9 cellular contexts compared by ENCODE assay signal in the genomic region with DNA sequence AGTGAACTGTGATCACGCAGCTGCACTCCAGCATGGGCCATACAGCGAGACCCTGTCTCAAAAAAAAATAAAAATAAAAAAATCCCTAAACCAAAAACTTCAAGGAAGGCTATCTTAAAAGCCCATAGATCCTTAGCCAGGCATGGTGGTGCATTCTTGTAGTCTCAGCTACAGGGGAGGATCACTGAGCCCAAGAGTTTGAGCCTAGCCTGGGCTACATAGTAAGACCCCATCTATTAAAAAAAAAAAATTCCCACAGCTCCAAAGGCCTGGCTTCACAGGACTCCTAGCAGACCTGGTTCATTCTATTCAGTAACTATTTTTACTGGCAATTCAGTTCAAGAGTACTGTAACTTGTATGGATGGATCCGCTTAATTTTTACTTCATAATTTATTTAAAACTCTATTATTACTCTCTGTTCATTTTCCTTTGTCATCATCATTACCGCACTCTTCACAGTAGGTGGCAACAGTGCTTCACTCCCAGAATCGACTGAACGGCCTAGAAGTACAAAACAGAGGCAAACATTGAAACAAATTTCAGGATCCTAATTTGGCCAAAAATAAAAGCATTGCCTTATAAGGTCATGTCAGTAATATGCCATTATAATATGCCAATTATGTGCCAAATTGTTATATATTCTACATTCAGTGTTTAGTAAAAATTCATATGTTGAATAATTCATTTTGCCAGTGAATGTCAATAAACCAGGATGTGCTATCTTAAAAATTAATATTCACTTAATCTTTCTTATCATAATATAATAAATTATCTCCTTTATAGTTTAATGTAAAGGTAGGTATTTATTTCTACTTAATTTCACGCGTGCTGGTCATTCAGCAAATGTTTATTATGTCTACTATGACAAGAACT. TPM values are rescaled to one million over a fixed set of nuclear protein-coding genes. Genes with fewer than 3 reads are reported as not detected.
DNase-seq lines count a peak whose midpoint lies in the region; ATAC-seq, FAIRE-seq and TF ChIP-seq lines count a peak whose summit lies in the region.
"Had no signal": no experiment of that assay in that cellular context is flagged by ENCODE, and none has a peak within 500 bp of the region (broad histone marks: within the 10 kb centered on the region; RNA-seq: fewer than 3 reads in every experiment).

No MANE protein-coding gene starts in this region.

- H3K9me3 ChIP-seq in kidney (ENCODE audit: control insufficient read depth in 1 of 2, low read length in 2 of 2), result no peaks in the 10 kb centered on the region
- H3K9me3 ChIP-seq in thyroid gland, result no peaks in the 10 kb centered on the region

- no peaks in the 10 kb centered on the region for H3K36me3 ChIP-seq in kidney (ENCODE audit: control insufficient read depth in 1 of 2, insufficient read depth in 2 of 2, low read length in 2 of 2)
- no peaks in the 10 kb centered on the region for H3K36me3 ChIP-seq in thyroid gland

- intact Hi-C loops in MCF 10A (cut with micrococcal nuclease), result loop anchor here (1.0 to 2.0 kb wide), 5 partner anchors 145 to 445 kb away; partner anchors contain the start of gene FMNL2
- intact Hi-C loops in kidney (cut with DNase I), result loop anchor here (5.0 kb wide), 1 partner anchor 447 kb away; no protein-coding TSS in a partner anchor
- intact Hi-C loops in thyroid gland (cut with DNase I), result loop anchor here (5.0 kb wide), 1 partner anchor 447 kb away; no protein-coding TSS in a partner anchor

- DNase-seq in AML-193 (lab: John Stamatoyannopoulos, UW) (peak; percentile 58 to 66), GM13977 (ENCODE audit: low spot score) (peak; percentile 48), NCI-H524 (lab: John Stamatoyannopoulos, UW) (peak; percentile 41 to 54), MCF 10A (ENCODE audit: unreplicated experiment) (peak; percentile 85), kidney (no peak), thyroid gland (peak; percentile 38 to 50)

- in situ Hi-C loops in GM13977 (cut with MboI; ENCODE audit: low pct_unique_long_range_greater_than_20kb, low sequenced_read_pairs, unreplicated experiment), result loop anchor here (10.0 kb wide), 1 partner anchor 445 kb away; no protein-coding TSS in a partner anchor

- TF ChIP-seq CTCF in GM13977 (IDR thresholded peaks at IDR 0.05; ENCODE audit: extremely low read depth, insufficient read depth, missing control alignments) (peak; percentile 71), MCF 10A (IDR thresholded peaks at IDR 0.05; ENCODE audit: unreplicated experiment) (peak; percentile 84), kidney (IDR thresholded peaks at IDR 0.05; ENCODE audit: borderline replicate concordance, extremely low read depth, insufficient read depth) (peak; percentile 84), thyroid gland (IDR thresholded peaks at IDR 0.05) (peak; percentile 52 to 91 (median 82))

- no peaks in the 10 kb centered on the region for H3K9me3 Mint-ChIP-seq in MCF 10A (ENCODE audit: unreplicated experiment)

- no peak overlapping the region for H3K4me3 ChIP-seq in kidney (ENCODE audit: low read length in 2 of 2)
- no peak overlapping the region for H3K4me3 ChIP-seq in thyroid gland (replicated peaks in 1 of 3)

- H3K27me3 Mint-ChIP-seq in MCF 10A (ENCODE audit: insufficient read depth, unreplicated experiment), result no peaks in the 10 kb centered on the region

- POLR2A ChIA-PET in MCF 10A (lab: Yijun Ruan, JAX), result interaction anchor here (0.9 to 1.8 kb wide), 3 partner anchors 11 to 446 kb away, joined by 3 to 9 read pairs (median 4); no protein-coding TSS in a partner anchor

- H3K27ac Mint-ChIP-seq in MCF 10A (ENCODE audit: low read depth, unreplicated experiment), result no peak overlapping the region
- H3K27ac Mint-ChIP-seq: IgD-negative memory B cell had no signal

- WGBS in thyroid gland, 2 donors, result 46 to 49% methylated on average over 8 of the region's 8 CpGs

- H3K36me3 Mint-ChIP-seq in MCF 10A (ENCODE audit: insufficient read depth, unreplicated experiment), result no peaks in the 10 kb centered on the region

- no peak overlapping the region for H3K4me3 Mint-ChIP-seq in MCF 10A (ENCODE audit: unreplicated experiment)
- H3K4me3 Mint-ChIP-seq: IgD-negative memory B cell had no signal

- H3K27ac ChIP-seq in kidney (ENCODE audit: low read depth in 2 of 2, low read length in 2 of 2) (no peak overlapping the region), thyroid gland (no peak overlapping the region)

- no peaks in the 10 kb centered on the region for H3K27me3 ChIP-seq in thyroid gland

- FAIRE-seq in kidney (lab: Jason Lieb, UNC), result peak; percentile 90

- BruUV-seq in MCF 10A (replicated peaks; lab: Mats Ljungman, UMichigan), result no TSS peak

- H3K4me1 ChIP-seq in kidney (ENCODE audit: control insufficient read depth in 1 of 2, insufficient read depth in 1 of 2, low read depth in 1 of 2, low read length in 2 of 2) (no peaks in the 10 kb centered on the region), thyroid gland (no peaks in the 10 kb centered on the region)

- no peaks in the 10 kb centered on the region for H3K4me1 Mint-ChIP-seq in MCF 10A (ENCODE audit: insufficient read depth, unreplicated experiment)
- H3K4me1 Mint-ChIP-seq: IgD-negative memory B cell had no signal

- ATAC-seq in HG03066 (IDR thresholded peaks at IDR 0.05; ENCODE audit: low read depth, unreplicated experiment) (peak; percentile 60), HG03039 (IDR thresholded peaks at IDR 0.05; ENCODE audit: unreplicated experiment) (no peak)

- CTCF ChIA-PET in MCF 10A (lab: Yijun Ruan, JAX), result interaction anchor here (0.5 to 1.5 kb wide), 51 partner anchors 9 to 827 kb away, joined by 3 to 42 read pairs (median 4); partner anchors contain the start of gene STAM2

- TF ChIP-seq POLR2A in thyroid gland (IDR thresholded peaks at IDR 0.05), result no peak

- H3K9ac ChIP-seq in kidney (ENCODE audit: low read length in 2 of 2), result no peak overlapping the region

RNA-seq across cellular contexts. Expression of gene STAM2, which starts 14.3 kb away (rescaled TPM):
- total RNA-seq in MCF 10A (2022), result 27.6 and 35.3 TPM in 2 replicates
- total RNA-seq in kidney, result 41.1 TPM
- 12.5 TPM for polyA plus RNA-seq in kidney (ENCODE audit: insufficient read depth, low read depth, low replicate concordance)
- total RNA-seq in thyroid gland, result 10 to 100 TPM; 62.1 to 70.6 (median 63.4) TPM
